Comparison of ENCODE assay signal across 12 cellular contexts in the genomic region with DNA sequence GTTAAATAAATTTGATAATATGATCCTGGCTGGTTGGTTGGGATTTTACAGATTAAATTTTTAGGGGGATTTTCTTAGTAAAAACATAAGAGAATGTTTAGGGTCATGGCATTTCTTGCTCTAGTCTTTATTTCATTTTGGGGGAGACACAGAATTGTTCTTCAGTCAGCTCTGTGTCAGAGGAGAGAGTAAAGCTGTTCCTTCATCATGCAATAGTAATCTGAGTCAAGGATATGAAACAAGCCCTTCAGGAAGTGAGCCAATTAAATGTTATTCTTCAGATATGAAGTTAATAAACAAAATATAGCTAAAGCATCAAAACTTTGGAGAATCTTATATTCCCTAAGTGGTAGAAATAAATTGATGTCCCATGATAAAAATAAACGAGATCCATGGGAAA.
"Had no signal": no experiment of that assay in that cellular context is flagged by ENCODE, and none has a peak within 500 bp of the region (broad histone marks: within the 10 kb centered on the region; RNA-seq: fewer than 3 reads in every experiment).

No MANE protein-coding gene starts in this region.

- ATAC-seq: activated CD8-positive, alpha-beta T cell treated with anti-CD3 and anti-CD28 coated beads for 36 hours; stimulated activated naive B cell treated with anti-CD40 and anti-IgM and Interleukin-4, amounts not matched to agents 10 μg/mL and 1 μg/mL and 100 μg/mL, for 72 hours had no signal

- DNase-seq: activated CD4-positive, alpha-beta T cell treated with anti-CD3 and anti-CD28 coated beads, Interleukin-2, amount 10 ng/mL, durations not matched to agents 24 days and 14 days; activated CD8-positive, alpha-beta T cell treated with anti-CD3 and anti-CD28 coated beads for 36 hours; activated naive CD4-positive, alpha-beta T cell treated with Interleukin-2 at 50 U/mL for 16 hours; activated naive CD8-positive, alpha-beta T cell treated with anti-CD3 and anti-CD28 coated beads, Interleukin-2, amount 10 ng/mL, durations not matched to agents 7 days and 5 days; activated T-cell treated with anti-CD3 and anti-CD28 coated beads, Interleukin-2, amount 50 U/mL, for 24 hours; cerebellar nuclear complex; effector CD8-positive, alpha-beta T cell; foreskin melanocyte; left lung; occipital lobe; stimulated activated naive B cell treated with anti-CD40 and anti-IgM and Interleukin-4, amounts not matched to agents 10 μg/mL and 1 μg/mL and 100 μg/mL, for 72 hours; T1000 had no signal

- H3K27me3 ChIP-seq: left lung had no signal

- H3K4me3 ChIP-seq: left lung had no signal

- H3K27ac ChIP-seq: left lung had no signal

- H3K9me3 ChIP-seq: left lung had no signal

- H3K36me3 ChIP-seq: left lung had no signal
